ENCODE assay signal across 40 cellular contexts in genomic region chr6:41366150-41366549, GRCh38. TPM values are rescaled to one million over a fixed set of nuclear protein-coding genes. Genes with fewer than 3 reads are reported as not detected.
"Had no signal": no experiment of that assay in that cellular context is flagged by ENCODE, and none has a peak within 500 bp of the region (broad histone marks: within the 10 kb centered on the region; RNA-seq: fewer than 3 reads in every experiment).

No MANE protein-coding gene starts in this region.

- H3K27ac ChIP-seq: KMS-11 had no signal

- DNase-seq: Karpas-422, Kasumi-1, KG1, MG63, MM.1S, MV-4-11, NCI-H1048, NCI-H1092, NCI-H1092 treated with DMSO at 0.1 percent for 48 hours, NCI-H1105, NCI-H1105 treated with DMSO at 0.1 percent for 48 hours, NCI-H1417, NCI-H1417 treated with DMSO at 0.1 percent for 48 hours, NCI-H1436, NCI-H1436 treated with DMSO at 0.1 percent for 48 hours, NCI-H146, NCI-H1694, NCI-H1694 treated with DMSO at 0.1 percent for 48 hours, NCI-H187, NCI-H187 treated with DMSO at 0.1 percent for 48 hours, NCI-H1930, NCI-H2029, NCI-H2029 treated with DMSO at 0.1 percent for 48 hours, NCI-H2081, NCI-H2081 treated with DMSO at 0.1 percent for 48 hours, NCI-H2107, NCI-H2171, NCI-H2171 treated with DMSO at 0.1 percent for 48 hours, NCI-H2227 treated with DMSO at 0.1 percent for 48 hours, NCI-H226, NCI-H345, NCI-H446 treated with DMSO at 0.1 percent for 48 hours, NCI-H510A, NCI-H510A treated with DMSO at 0.1 percent for 48 hours, NCI-H524 had no signal

- H3K4me2 ChIP-seq: KMS-11 had no signal

- H3K9me3 ChIP-seq: MG63 had no signal

- H3K4me3 ChIP-seq: MG63 had no signal

- H3K36me3 ChIP-seq: MG63 had no signal

- H3K9ac ChIP-seq: KMS-11 had no signal

RNA-seq across cellular contexts. Expression of gene NCR2, which starts 30.7 kb away (rescaled TPM):
- total RNA-seq: LHCN-M2, M059J, MCF 10A, NCI-H460 had no signal
